Comparison of ENCODE assay signal across 1 cellular context in the genomic region with DNA sequence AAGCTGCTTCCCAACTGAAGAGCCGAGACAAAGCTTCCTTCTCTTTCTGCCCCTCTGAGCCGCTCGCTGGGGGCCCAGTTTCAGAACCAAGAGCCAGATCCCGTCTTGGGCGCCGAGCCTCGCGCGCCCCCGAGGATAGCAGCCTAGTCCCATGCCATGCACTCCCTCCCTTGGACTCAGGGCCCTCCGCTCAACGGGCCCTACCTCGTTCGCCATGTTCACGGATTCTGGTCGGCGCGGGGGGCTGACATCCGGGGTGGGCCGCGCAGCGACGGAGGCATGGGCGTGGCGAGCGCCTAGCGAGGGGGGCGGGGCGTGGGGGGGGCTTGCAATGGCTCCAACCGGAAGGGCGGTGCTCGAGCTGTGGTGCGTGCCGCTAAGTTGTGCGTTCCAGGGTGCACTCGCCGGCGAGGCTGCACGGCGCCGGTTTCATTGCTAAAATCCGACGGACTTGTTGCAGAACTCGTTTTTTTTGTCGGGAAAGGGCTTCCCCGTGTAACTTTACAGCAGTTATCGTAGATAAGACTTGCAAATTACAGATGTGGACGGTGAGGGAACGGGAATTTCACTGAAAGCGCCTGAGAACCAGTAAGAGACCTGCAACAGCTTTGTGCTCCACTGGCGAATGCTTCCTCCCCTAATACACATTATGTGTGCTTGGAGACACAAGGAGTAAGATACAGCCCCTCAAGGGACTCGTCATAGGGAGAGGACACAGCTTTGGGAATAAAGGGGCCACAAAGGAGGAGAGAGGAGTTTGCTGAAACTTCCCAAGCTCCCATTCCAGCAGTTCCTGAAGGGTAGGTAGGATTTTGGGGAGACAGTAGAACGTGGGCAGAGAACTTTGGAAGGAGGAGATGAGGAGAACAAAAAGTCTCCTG.
TF ChIP-seq lines count a peak whose summit lies in the region.

A gene (minus strand): TSS at position 304 of the 881 bp plus-strand sequence. CDS start 88 bp downstream, at position 216.

TF ChIP-seq in K562, 482 proteins besides CTCF, POLR2A, EP300 and RAD21 (continued from another document and continues in another):
- TF ChIP-seq, protein P1, sequence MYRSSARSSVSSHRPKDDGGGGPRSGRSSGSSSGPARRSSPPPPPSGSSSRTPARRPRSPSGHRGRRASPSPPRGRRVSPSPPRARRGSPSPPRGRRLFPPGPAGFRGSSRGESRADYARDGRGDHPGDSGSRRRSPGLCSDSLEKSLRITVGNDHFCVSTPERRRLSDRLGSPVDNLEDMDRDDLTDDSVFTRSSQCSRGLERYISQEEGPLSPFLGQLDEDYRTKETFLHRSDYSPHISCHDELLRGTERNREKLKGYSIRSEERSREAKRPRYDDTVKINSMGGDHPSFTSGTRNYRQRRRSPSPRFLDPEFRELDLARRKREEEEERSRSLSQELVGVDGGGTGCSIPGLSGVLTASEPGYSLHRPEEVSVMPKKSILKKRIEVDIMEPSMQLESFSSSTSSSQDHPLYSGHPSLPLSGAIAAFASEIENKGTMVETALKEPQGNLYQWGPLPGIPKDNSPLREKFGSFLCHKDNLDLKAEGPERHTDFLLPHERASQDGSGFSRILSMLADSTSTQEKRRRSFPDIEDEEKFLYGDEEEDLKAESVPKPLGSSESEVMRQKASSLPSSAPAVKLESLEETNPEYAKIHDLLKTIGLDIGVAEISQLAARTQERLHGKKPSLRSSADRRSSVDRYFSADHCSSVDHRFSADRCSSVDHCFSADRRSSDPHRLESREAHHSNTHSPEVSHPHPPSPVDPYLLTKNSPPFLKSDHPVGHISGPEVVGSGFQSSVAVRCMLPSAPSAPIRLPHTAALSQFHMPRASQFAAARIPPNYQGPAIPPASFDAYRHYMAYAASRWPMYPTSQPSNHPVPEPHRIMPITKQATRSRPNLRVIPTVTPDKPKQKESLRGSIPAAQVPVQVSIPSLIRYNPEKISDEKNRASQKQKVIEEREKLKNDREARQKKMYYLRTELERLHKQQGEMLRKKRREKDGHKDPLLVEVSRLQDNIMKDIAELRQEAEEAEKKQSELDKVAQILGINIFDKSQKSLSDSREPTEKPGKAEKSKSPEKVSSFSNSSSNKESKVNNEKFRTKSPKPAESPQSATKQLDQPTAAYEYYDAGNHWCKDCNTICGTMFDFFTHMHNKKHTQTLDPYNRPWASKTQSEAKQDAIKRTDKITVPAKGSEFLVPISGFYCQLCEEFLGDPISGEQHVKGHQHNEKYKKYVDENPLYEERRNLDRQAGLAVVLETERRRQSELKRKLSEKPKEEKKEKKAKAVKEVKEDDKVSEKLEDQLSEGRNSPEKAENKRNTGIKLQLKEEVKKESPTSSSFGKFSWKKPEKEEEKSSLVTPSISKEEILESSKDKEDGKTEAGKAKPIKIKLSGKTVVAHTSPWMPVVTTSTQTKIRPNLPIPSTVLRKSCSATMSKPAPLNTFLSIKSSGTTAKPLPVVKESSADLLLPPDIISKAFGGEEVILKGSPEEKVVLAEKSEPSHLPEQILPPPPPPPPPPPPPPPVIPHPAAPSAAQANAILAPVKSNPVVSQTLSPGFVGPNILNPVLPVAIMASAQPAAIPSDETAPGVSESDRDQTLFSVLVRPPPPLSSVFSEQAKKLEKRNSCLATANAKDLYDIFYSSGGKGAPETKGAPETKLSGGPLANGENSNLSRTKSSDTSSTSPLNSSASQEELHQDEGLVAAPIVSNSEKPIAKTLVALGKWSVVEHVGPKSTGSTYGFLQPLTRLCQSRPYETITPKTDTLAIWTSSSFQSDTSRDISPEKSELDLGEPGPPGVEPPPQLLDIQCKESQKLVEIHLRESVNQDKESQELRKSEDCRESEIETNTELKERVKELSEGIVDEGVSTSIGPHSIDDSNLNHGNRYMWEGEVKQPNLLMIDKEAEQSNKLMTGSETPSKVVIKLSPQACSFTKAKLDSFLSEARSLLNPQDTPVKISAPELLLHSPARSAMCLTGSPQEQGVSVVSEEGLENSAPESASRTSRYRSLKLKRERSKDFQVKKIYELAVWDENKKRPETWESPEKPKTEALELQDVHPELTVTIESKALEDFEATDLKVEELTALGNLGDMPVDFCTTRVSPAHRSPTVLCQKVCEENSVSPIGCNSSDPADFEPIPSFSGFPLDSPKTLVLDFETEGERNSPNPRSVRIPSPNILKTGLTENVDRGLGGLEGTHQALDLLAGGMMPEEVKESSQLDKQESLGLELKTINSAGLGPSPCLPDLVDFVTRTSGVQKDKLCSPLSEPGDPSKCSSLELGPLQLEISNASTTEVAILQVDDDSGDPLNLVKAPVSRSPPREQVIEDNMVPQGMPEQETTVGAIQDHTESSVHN (IDR thresholded peaks at IDR 0.05; ENCODE audit: borderline replicate concordance in 1 of 2, low read depth in 1 of 2), result no peak
- TF ChIP-seq SUPT5H (IDR thresholded peaks at IDR 0.05) (peak; percentile 96), HDAC2 (IDR thresholded peaks at IDR 0.05) (peak; percentile 67; the same call in 1 of the 2 replicates), CBX3 (IDR thresholded peaks at IDR 0.05; ENCODE audit: borderline replicate concordance in 1 of 2, low read length in 2 of 2) (no peak), ETV6 (IDR thresholded peaks at IDR 0.05; ENCODE audit: borderline replicate concordance in 1 of 2, low read depth in 2 of 2, low read length in 1 of 2) (no peak), ETV6 (CRISPR knock-in tag; IDR thresholded peaks at IDR 0.05; ENCODE audit: borderline replicate concordance) (0 out of 2 replicates have a peak, but pooled peaks have one; percentile 59), SAP30 (IDR thresholded peaks at IDR 0.05; ENCODE audit: borderline replicate concordance, insufficient read depth, low read depth, low read length, poor library complexity, severe bottlenecking) (peak; percentile 46), GABPA (tag; conservative IDR thresholded peaks at IDR 0.05; ENCODE audit: low read depth) (peak; percentile 87), XRCC4 (IDR thresholded peaks at IDR 0.05; ENCODE audit: extremely low read depth, insufficient read depth, insufficient read length) (no peak), ZNF232 (CRISPR knock-in tag; IDR thresholded peaks at IDR 0.05) (peak; percentile 41; the same call in 1 of the 2 replicates), ZNF263 (CRISPR knock-in tag; IDR thresholded peaks at IDR 0.05; ENCODE audit: borderline replicate concordance) (peak; percentile 32; the same call in 1 of the 2 replicates), FOXK1 (CRISPR knock-in tag; IDR thresholded peaks at IDR 0.05; ENCODE audit: borderline replicate concordance) (peak; percentile 89), POLR2AphosphoS5 (IDR thresholded peaks at IDR 0.05; ENCODE audit: control insufficient read depth, insufficient read depth, low read depth, low read length) (peak; percentile 84), MCM7 (IDR thresholded peaks at IDR 0.05) (no peak), L3MBTL2 (IDR thresholded peaks at IDR 0.05) (peak; percentile 67), HDAC6 (IDR thresholded peaks at IDR 0.05; ENCODE audit: low read depth, low read length) (no peak), PHF21A (IDR thresholded peaks at IDR 0.05; ENCODE audit: borderline replicate concordance, low read depth) (no peak), HIVEP1 (CRISPR knock-in tag; IDR thresholded peaks at IDR 0.05) (no peak), GTF2E2 (tag; IDR thresholded peaks at IDR 0.05) (peak; percentile 83)
- TF ChIP-seq, protein P2, sequence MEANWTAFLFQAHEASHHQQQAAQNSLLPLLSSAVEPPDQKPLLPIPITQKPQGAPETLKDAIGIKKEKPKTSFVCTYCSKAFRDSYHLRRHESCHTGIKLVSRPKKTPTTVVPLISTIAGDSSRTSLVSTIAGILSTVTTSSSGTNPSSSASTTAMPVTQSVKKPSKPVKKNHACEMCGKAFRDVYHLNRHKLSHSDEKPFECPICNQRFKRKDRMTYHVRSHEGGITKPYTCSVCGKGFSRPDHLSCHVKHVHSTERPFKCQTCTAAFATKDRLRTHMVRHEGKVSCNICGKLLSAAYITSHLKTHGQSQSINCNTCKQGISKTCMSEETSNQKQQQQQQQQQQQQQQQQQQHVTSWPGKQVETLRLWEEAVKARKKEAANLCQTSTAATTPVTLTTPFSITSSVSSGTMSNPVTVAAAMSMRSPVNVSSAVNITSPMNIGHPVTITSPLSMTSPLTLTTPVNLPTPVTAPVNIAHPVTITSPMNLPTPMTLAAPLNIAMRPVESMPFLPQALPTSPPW (CRISPR knock-in tag; IDR thresholded peaks at IDR 0.05), result peak; percentile 89
- TF ChIP-seq, protein P3, sequence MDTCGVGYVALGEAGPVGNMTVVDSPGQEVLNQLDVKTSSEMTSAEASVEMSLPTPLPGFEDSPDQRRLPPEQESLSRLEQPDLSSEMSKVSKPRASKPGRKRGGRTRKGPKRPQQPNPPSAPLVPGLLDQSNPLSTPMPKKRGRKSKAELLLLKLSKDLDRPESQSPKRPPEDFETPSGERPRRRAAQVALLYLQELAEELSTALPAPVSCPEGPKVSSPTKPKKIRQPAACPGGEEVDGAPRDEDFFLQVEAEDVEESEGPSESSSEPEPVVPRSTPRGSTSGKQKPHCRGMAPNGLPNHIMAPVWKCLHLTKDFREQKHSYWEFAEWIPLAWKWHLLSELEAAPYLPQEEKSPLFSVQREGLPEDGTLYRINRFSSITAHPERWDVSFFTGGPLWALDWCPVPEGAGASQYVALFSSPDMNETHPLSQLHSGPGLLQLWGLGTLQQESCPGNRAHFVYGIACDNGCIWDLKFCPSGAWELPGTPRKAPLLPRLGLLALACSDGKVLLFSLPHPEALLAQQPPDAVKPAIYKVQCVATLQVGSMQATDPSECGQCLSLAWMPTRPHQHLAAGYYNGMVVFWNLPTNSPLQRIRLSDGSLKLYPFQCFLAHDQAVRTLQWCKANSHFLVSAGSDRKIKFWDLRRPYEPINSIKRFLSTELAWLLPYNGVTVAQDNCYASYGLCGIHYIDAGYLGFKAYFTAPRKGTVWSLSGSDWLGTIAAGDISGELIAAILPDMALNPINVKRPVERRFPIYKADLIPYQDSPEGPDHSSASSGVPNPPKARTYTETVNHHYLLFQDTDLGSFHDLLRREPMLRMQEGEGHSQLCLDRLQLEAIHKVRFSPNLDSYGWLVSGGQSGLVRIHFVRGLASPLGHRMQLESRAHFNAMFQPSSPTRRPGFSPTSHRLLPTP (IDR thresholded peaks at IDR 0.05; ENCODE audit: borderline replicate concordance, extremely low read depth, insufficient read length), result no peak
- TF ChIP-seq, protein P4, sequence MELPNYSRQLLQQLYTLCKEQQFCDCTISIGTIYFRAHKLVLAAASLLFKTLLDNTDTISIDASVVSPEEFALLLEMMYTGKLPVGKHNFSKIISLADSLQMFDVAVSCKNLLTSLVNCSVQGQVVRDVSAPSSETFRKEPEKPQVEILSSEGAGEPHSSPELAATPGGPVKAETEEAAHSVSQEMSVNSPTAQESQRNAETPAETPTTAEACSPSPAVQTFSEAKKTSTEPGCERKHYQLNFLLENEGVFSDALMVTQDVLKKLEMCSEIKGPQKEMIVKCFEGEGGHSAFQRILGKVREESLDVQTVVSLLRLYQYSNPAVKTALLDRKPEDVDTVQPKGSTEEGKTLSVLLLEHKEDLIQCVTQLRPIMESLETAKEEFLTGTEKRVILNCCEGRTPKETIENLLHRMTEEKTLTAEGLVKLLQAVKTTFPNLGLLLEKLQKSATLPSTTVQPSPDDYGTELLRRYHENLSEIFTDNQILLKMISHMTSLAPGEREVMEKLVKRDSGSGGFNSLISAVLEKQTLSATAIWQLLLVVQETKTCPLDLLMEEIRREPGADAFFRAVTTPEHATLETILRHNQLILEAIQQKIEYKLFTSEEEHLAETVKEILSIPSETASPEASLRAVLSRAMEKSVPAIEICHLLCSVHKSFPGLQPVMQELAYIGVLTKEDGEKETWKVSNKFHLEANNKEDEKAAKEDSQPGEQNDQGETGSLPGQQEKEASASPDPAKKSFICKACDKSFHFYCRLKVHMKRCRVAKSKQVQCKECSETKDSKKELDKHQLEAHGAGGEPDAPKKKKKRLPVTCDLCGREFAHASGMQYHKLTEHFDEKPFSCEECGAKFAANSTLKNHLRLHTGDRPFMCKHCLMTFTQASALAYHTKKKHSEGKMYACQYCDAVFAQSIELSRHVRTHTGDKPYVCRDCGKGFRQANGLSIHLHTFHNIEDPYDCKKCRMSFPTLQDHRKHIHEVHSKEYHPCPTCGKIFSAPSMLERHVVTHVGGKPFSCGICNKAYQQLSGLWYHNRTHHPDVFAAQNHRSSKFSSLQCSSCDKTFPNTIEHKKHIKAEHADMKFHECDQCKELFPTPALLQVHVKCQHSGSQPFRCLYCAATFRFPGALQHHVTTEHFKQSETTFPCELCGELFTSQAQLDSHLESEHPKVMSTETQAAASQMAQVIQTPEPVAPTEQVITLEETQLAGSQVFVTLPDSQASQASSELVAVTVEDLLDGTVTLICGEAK (IDR thresholded peaks at IDR 0.05), result peak; percentile 70
- TF ChIP-seq, protein P4 (CRISPR knock-in tag; IDR thresholded peaks at IDR 0.05), result no peak
- TF ChIP-seq, protein P5, sequence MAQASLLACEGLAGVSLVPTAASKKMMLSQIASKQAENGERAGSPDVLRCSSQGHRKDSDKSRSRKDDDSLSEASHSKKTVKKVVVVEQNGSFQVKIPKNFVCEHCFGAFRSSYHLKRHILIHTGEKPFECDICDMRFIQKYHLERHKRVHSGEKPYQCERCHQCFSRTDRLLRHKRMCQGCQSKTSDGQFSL (CRISPR knock-in tag; IDR thresholded peaks at IDR 0.05), result peak; percentile 97
- TF ChIP-seq, protein P5 (tag; IDR thresholded peaks at IDR 0.05), result peak in 1 of 2 experiments; percentile 92; a peak in 2 of 4 replicates
